Comparison of ENCODE assay signal across 1 cellular context in the genomic region with DNA sequence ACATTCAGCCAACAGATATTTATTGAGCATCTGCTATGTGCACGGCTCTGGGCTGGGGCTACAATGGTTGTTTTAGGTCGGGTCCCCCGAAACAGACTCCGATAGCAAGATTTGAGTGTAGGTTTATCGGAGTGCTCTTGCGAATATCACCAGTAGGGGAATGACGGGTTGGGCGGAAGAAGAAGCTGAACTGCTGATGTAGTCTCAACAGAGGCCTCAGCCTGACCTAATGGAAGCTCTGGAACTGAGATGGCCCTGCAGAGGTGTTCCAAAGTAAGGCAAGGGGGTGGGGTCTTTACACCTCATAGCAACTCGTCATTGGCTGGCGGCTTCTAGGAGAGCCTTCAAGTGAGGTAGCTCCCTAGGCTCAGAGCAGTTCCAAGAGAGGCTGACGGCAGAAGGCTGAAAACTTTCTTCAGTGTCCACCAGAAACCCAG.
TF ChIP-seq lines count a peak whose summit lies in the region.

No MANE protein-coding gene starts in this region.

TF ChIP-seq in GM12878, 131 proteins besides CTCF, POLR2A, EP300 and RAD21:
- TF ChIP-seq FOXM1 (IDR thresholded peaks at IDR 0.05; ENCODE audit: low read depth, low read length) = no peak
- TF ChIP-seq, protein P1, sequence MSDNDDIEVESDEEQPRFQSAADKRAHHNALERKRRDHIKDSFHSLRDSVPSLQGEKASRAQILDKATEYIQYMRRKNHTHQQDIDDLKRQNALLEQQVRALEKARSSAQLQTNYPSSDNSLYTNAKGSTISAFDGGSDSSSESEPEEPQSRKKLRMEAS (IDR thresholded peaks at IDR 0.05; ENCODE audit: low read depth, low read length) = no peak
- TF ChIP-seq, protein P2, sequence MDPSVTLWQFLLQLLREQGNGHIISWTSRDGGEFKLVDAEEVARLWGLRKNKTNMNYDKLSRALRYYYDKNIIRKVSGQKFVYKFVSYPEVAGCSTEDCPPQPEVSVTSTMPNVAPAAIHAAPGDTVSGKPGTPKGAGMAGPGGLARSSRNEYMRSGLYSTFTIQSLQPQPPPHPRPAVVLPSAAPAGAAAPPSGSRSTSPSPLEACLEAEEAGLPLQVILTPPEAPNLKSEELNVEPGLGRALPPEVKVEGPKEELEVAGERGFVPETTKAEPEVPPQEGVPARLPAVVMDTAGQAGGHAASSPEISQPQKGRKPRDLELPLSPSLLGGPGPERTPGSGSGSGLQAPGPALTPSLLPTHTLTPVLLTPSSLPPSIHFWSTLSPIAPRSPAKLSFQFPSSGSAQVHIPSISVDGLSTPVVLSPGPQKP (IDR thresholded peaks at IDR 0.05; ENCODE audit: low read depth, low read length) = no peak
- TF ChIP-seq RELB (IDR thresholded peaks at IDR 0.05; ENCODE audit: low read depth) = no peak
- no peak for TF ChIP-seq CREB1 (IDR thresholded peaks at IDR 0.05; ENCODE audit: low read depth)
- TF ChIP-seq ZNF24 (IDR thresholded peaks at IDR 0.05) = no peak
- TF ChIP-seq ESRRA (IDR thresholded peaks at IDR 0.05; ENCODE audit: low read length) = no peak
- no peak for TF ChIP-seq NFYA (IDR thresholded peaks at IDR 0.05; ENCODE audit: borderline replicate concordance, low read depth, low read length)
- no peak for TF ChIP-seq NFIC (IDR thresholded peaks at IDR 0.05; ENCODE audit: low read depth, low read length)
- TF ChIP-seq NKRF (conservative IDR thresholded peaks at IDR 0.05) = no peak
- TF ChIP-seq, protein P3, sequence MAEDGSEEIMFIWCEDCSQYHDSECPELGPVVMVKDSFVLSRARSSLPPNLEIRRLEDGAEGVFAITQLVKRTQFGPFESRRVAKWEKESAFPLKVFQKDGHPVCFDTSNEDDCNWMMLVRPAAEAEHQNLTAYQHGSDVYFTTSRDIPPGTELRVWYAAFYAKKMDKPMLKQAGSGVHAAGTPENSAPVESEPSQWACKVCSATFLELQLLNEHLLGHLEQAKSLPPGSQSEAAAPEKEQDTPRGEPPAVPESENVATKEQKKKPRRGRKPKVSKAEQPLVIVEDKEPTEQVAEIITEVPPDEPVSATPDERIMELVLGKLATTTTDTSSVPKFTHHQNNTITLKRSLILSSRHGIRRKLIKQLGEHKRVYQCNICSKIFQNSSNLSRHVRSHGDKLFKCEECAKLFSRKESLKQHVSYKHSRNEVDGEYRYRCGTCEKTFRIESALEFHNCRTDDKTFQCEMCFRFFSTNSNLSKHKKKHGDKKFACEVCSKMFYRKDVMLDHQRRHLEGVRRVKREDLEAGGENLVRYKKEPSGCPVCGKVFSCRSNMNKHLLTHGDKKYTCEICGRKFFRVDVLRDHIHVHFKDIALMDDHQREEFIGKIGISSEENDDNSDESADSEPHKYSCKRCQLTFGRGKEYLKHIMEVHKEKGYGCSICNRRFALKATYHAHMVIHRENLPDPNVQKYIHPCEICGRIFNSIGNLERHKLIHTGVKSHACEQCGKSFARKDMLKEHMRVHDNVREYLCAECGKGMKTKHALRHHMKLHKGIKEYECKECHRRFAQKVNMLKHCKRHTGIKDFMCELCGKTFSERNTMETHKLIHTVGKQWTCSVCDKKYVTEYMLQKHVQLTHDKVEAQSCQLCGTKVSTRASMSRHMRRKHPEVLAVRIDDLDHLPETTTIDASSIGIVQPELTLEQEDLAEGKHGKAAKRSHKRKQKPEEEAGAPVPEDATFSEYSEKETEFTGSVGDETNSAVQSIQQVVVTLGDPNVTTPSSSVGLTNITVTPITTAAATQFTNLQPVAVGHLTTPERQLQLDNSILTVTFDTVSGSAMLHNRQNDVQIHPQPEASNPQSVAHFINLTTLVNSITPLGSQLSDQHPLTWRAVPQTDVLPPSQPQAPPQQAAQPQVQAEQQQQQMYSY (CRISPR knock-in tag; IDR thresholded peaks at IDR 0.05) = no peak
- TF ChIP-seq HDGF (IDR thresholded peaks at IDR 0.05) = no peak
- no peak for TF ChIP-seq TCF7 (IDR thresholded peaks at IDR 0.05; ENCODE audit: borderline replicate concordance)
TF ChIP-seq in GM12878: peak in this region for 0.
